Comparison of ENCODE assay signal across 1 cellular context in the genomic region with DNA sequence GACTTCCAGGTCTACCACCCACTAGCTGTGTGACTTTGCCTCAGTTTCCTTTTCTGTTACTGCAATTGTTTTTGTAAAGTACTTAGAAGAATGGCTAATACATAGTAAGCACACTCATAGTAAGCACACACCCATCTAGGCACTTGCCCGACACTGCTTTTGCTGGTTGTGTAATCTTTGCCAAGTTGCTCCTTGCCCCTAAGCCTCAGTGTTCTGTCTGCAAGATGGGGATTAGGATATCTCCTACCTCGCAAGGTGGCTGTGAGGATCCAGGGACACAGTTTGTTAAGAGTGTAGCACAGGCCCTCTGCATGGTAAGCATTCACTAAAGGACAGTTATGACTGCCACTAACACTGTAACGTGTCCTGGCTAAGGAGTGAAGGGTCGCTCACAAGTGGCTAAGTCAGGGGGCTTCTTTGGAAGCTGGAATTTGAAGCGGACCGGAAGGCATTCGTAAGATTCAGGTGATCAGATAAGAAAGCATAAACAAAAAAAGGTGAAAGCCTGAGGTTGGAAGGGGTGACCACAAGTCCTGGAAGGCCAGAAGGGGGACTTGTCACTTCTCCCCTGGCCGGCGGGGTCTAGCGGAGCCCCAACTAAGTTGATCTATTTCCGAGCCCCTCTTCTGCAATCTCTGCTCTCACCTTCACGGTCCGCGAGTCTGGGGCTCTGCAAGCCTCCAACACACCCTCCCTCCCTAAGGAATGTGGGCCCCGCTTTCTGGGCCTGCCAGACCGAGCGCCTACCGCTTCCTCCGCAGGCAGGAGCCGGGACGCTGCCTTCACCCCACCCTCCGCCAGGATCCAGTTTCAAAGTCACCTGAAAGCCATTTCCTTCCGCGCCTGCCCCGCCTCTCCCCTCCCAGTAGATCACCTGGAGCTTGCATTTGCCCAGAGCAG.
TF ChIP-seq lines count a peak whose summit lies in the region.

No MANE protein-coding gene starts in this region.

TF ChIP-seq in HEK293, 187 proteins besides CTCF, POLR2A, EP300 and RAD21 (continued from another document):
- TF ChIP-seq ZSCAN18 (tag by site-specific recombination; IDR thresholded peaks at IDR 0.05) = no peak
- peak; percentile 33; the same call in 1 of the 2 replicates for TF ChIP-seq KLF1 (tag by site-specific recombination; IDR thresholded peaks at IDR 0.05)
- 0 out of 2 replicates have a peak, but pooled peaks have one; percentile 60 for TF ChIP-seq ZFP69B (tag by site-specific recombination; IDR thresholded peaks at IDR 0.05)
- TF ChIP-seq ZNF23 (tag by site-specific recombination; IDR thresholded peaks at IDR 0.05; ENCODE audit: borderline replicate concordance) = no peak
- TF ChIP-seq ZNF670 (tag by site-specific recombination; IDR thresholded peaks at IDR 0.05; ENCODE audit: low read depth) = no peak
- TF ChIP-seq, protein P1, sequence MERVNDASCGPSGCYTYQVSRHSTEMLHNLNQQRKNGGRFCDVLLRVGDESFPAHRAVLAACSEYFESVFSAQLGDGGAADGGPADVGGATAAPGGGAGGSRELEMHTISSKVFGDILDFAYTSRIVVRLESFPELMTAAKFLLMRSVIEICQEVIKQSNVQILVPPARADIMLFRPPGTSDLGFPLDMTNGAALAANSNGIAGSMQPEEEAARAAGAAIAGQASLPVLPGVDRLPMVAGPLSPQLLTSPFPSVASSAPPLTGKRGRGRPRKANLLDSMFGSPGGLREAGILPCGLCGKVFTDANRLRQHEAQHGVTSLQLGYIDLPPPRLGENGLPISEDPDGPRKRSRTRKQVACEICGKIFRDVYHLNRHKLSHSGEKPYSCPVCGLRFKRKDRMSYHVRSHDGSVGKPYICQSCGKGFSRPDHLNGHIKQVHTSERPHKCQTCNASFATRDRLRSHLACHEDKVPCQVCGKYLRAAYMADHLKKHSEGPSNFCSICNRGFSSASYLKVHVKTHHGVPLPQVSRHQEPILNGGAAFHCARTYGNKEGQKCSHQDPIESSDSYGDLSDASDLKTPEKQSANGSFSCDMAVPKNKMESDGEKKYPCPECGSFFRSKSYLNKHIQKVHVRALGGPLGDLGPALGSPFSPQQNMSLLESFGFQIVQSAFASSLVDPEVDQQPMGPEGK (tag by site-specific recombination; IDR thresholded peaks at IDR 0.05) = 0 out of 2 replicates have a peak, but pooled peaks have one; percentile 14
- TF ChIP-seq MZF1 (tag by site-specific recombination; IDR thresholded peaks at IDR 0.05; ENCODE audit: borderline replicate concordance) = no peak
- TF ChIP-seq ZNF169 (tag by site-specific recombination; IDR thresholded peaks at IDR 0.05) = no peak
- TF ChIP-seq GLI4 (tag by site-specific recombination; IDR thresholded peaks at IDR 0.05) = no peak
- no peak for TF ChIP-seq WT1 (tag by site-specific recombination; IDR thresholded peaks at IDR 0.05)
TF ChIP-seq in HEK293: peak in this region for 5.
